26 cellular contexts compared by ENCODE assay signal in genomic region chr15:77832874-77833273, GRCh38.
"Had no signal": no experiment of that assay in that cellular context is flagged by ENCODE, and none has a peak within 500 bp of the region (broad histone marks: within the 10 kb centered on the region; RNA-seq: fewer than 3 reads in every experiment).

No MANE protein-coding gene starts in this region.

- H3K27me3 ChIP-seq: cardiac muscle cell, ovary had no signal

- ATAC-seq: esophagus mucosa; heart left ventricle; naive thymus-derived CD8-positive, alpha-beta T cell; psoas muscle; T-helper 17 cell had no signal

- H3K4me3 Mint-ChIP-seq: activated CD4-positive, alpha-beta memory T cell treated with anti-CD3 and anti-CD28 coated beads, Interleukin-2, amount 10 ng/mL, durations not matched to agents 7 days and 5 days; activated CD4-positive, alpha-beta T cell treated with anti-CD3 and anti-CD28 coated beads, Interleukin-2, amount 10 ng/mL, durations not matched to agents 7 days and 5 days; activated naive CD8-positive, alpha-beta T cell; activated T-cell treated with anti-CD3 and anti-CD28 coated beads, Interleukin-2, amount 50 U/mL, for 24 hours; brain; immature natural killer cell; memory B cell; naive thymus-derived CD8-positive, alpha-beta T cell; T-helper 17 cell had no signal

- DNase-seq: activated CD4-positive, alpha-beta memory T cell treated with anti-CD3 and anti-CD28 coated beads, Interleukin-2, amount 10 ng/mL, durations not matched to agents 7 days and 5 days; activated CD4-positive, alpha-beta T cell treated with anti-CD3 and anti-CD28 coated beads for 1 hour; activated CD4-positive, alpha-beta T cell treated with anti-CD3 and anti-CD28 coated beads, Interleukin-2, amount 10 ng/mL, durations not matched to agents 7 days and 5 days; activated CD8-positive, alpha-beta memory T cell treated with anti-CD3 and anti-CD28 coated beads, Interleukin-2, amount 50 U/mL, for 48 hours; activated T-cell treated with anti-CD3 and anti-CD28 coated beads, Interleukin-2, amount 50 U/mL, for 24 hours; anterior cingulate cortex; cortex of kidney; foreskin fibroblast; hypothalamus; immature natural killer cell; stimulated activated naive CD4-positive, alpha-beta T cell; T-helper 17 cell; T1000; WERI-Rb-1 had no signal

- H3K27ac ChIP-seq: cardiac muscle cell, heart left ventricle, neutrophil, ovary, psoas muscle, suprapubic skin, tibial artery, WERI-Rb-1 had no signal

- H3K4me1 ChIP-seq: heart left ventricle, psoas muscle, suprapubic skin, tibial artery had no signal

- H3K27ac Mint-ChIP-seq: activated CD4-positive, alpha-beta memory T cell treated with anti-CD3 and anti-CD28 coated beads, Interleukin-2, amount 10 ng/mL, durations not matched to agents 7 days and 5 days; activated CD4-positive, alpha-beta T cell treated with anti-CD3 and anti-CD28 coated beads, Interleukin-2, amount 10 ng/mL, durations not matched to agents 7 days and 5 days; activated naive CD8-positive, alpha-beta T cell; activated T-cell treated with anti-CD3 and anti-CD28 coated beads, Interleukin-2, amount 50 U/mL, for 24 hours; immature natural killer cell; memory B cell; naive thymus-derived CD8-positive, alpha-beta T cell; T-helper 17 cell had no signal

- H3K4me3 ChIP-seq: cardiac muscle cell, heart left ventricle, ovary, psoas muscle, suprapubic skin, tibial artery had no signal

- H3K36me3 ChIP-seq: cardiac muscle cell, heart left ventricle, neutrophil, ovary, suprapubic skin, tibial artery, WERI-Rb-1 had no signal

- H3K9me3 Mint-ChIP-seq: activated CD4-positive, alpha-beta memory T cell treated with anti-CD3 and anti-CD28 coated beads, Interleukin-2, amount 10 ng/mL, durations not matched to agents 7 days and 5 days; activated CD4-positive, alpha-beta T cell treated with anti-CD3 and anti-CD28 coated beads, Interleukin-2, amount 10 ng/mL, durations not matched to agents 7 days and 5 days; activated T-cell treated with anti-CD3 and anti-CD28 coated beads, Interleukin-2, amount 50 U/mL, for 24 hours; immature natural killer cell; memory B cell; naive thymus-derived CD8-positive, alpha-beta T cell had no signal

- H3K9me3 ChIP-seq: heart left ventricle, neutrophil, ovary, psoas muscle, suprapubic skin, tibial artery had no signal

- H3K27me3 Mint-ChIP-seq: activated CD4-positive, alpha-beta T cell treated with anti-CD3 and anti-CD28 coated beads, Interleukin-2, amount 10 ng/mL, durations not matched to agents 7 days and 5 days had no signal

- H3K36me3 Mint-ChIP-seq: activated naive CD8-positive, alpha-beta T cell; brain; immature natural killer cell; memory B cell; naive thymus-derived CD8-positive, alpha-beta T cell had no signal

- H3K4me1 Mint-ChIP-seq: activated CD4-positive, alpha-beta memory T cell treated with anti-CD3 and anti-CD28 coated beads, Interleukin-2, amount 10 ng/mL, durations not matched to agents 7 days and 5 days; activated CD4-positive, alpha-beta T cell treated with anti-CD3 and anti-CD28 coated beads, Interleukin-2, amount 10 ng/mL, durations not matched to agents 7 days and 5 days; immature natural killer cell; memory B cell; T-helper 17 cell had no signal
